15 cellular contexts compared by ENCODE assay signal in the genomic region with DNA sequence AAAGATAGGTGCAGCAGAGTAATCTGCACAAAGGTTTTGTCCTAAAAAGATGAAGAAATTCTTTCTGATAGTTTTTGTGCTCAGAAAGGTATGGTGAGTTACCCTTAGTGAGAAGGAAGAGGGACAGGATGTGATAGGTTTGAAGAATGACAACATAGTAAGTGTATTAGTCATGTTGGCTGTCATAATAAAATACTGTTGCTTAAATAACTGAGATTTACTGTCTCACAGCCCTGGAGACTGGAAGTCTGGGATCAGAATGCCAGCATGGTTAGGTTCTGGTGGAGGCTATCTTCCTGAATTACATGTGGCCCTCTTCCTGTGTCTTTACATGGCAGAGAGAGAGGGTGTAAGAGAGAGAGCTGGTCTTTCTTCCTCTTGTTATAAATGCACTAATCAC.
DNase-seq lines count a peak whose midpoint lies in the region; TF ChIP-seq lines count a peak whose summit lies in the region.
"Had no signal": no experiment of that assay in that cellular context is flagged by ENCODE, and none has a peak within 500 bp of the region (broad histone marks: within the 10 kb centered on the region; RNA-seq: fewer than 3 reads in every experiment).

No MANE protein-coding gene starts in this region.

- no peak overlapping the region for H2BK15ac ChIP-seq in mesenchymal stem cell (ENCODE audit: low read depth, poor library complexity, severe bottlenecking)

- no peak overlapping the region for H2BK120ac ChIP-seq in mesenchymal stem cell (ENCODE audit: low read depth, low read length)

- POLR2A ChIA-PET in PC-9 (lab: Charles Lee; ENCODE audit: unreplicated experiment) = no interaction called here

- no peak overlapping the region for H2AFZ ChIP-seq in PC-9
- H2AFZ ChIP-seq in mesenchymal stem cell (ENCODE audit: low read depth, low read length) = no peak overlapping the region
- H2AFZ ChIP-seq: GM23338 had no signal

- H3K27me3 ChIP-seq in PC-9 (ENCODE audit: insufficient read depth, low read depth) (no peaks in the 10 kb centered on the region), mesenchymal stem cell (ENCODE audit: control insufficient read depth in 1 of 2, insufficient read depth in 1 of 2, low read length in 2 of 2) (no peaks in the 10 kb centered on the region), spleen (replicated peaks in 1 of 7) (no peaks in the 10 kb centered on the region)
- H3K27me3 ChIP-seq: left lung, sigmoid colon had no signal

- no peaks in the 10 kb centered on the region for H3K9me2 ChIP-seq in PC-9 (ENCODE audit: insufficient read depth)

- H2BK12ac ChIP-seq in mesenchymal stem cell (ENCODE audit: low read length in 2 of 2) = no peak overlapping the region

- TF ChIP-seq POLR2A in spleen (IDR thresholded peaks at IDR 0.05) = no peak

- H3K27ac ChIP-seq in PC-9 (no peak overlapping the region), mesenchymal stem cell (ENCODE audit: low read length, poor library complexity, severe bottlenecking) (peak overlapping the region; percentile 14), spleen (no peak overlapping the region)
- H3K27ac ChIP-seq: left lung, sigmoid colon had no signal

- no peak overlapping the region for H4K91ac ChIP-seq in mesenchymal stem cell (ENCODE audit: low read length)

- H4K8ac ChIP-seq in mesenchymal stem cell (ENCODE audit: low read length) = no peak overlapping the region

- no peak overlapping the region for H3K9ac ChIP-seq in mesenchymal stem cell (ENCODE audit: low read length)

- BruUV-seq in PC-9 (replicated peaks; lab: Mats Ljungman, UMichigan) = no TSS peak

- H3K79me1 ChIP-seq in mesenchymal stem cell (replicated peaks; ENCODE audit: low read length, poor library complexity, severe bottlenecking) = no peaks in the 10 kb centered on the region

- H3K18ac ChIP-seq in mesenchymal stem cell (ENCODE audit: low read depth in 1 of 2, low read length in 2 of 2) = no peak overlapping the region

- H3K4me2 ChIP-seq in PC-9 (peak overlapping the region; percentile 9; the same call in 1 of the 2 replicates), mesenchymal stem cell (ENCODE audit: low read length, poor library complexity, severe bottlenecking) (no peak overlapping the region)
- H3K4me2 ChIP-seq: GM23338 had no signal

- no peak overlapping the region for H2AK5ac ChIP-seq in mesenchymal stem cell (ENCODE audit: low read length, severe bottlenecking)

- H3K4me3 ChIP-seq in PC-9 (no peak overlapping the region), epithelial cell of esophagus (ENCODE audit: low read length) (no peak overlapping the region), mesenchymal stem cell (ENCODE audit: insufficient read depth in 1 of 2, low read depth in 1 of 2, low read length in 2 of 2) (no peak overlapping the region), spleen (no peak overlapping the region)
- H3K4me3 ChIP-seq: GM23338, left lung, sigmoid colon had no signal

- H3F3A ChIP-seq in PC-9 (ENCODE audit: insufficient read depth, low read depth) = no peaks in the 10 kb centered on the region

- H3K9me3 ChIP-seq in PC-9 (ENCODE audit: insufficient read depth, low read depth) (peaks cover 6% of the 10 kb centered on the region), mesenchymal stem cell (ENCODE audit: control insufficient read depth, low read length) (no peaks in the 10 kb centered on the region), spleen (peaks cover 0 to 44% (median 11%) of the 10 kb centered on the region in 8 donors)

- DNase-seq in COLO829 (ENCODE audit: low spot score) (peak; percentile 21), PC-9 (peak in 1 of 2 experiments; percentile 69), epithelial cell of esophagus (ENCODE audit: low read depth) (peak; percentile 68), mesenchymal stem cell (peak; percentile 51), NCI-H2171 treated with DMSO at 0.1 percent for 48 hours (lab: John Stamatoyannopoulos, UW) (no peak), spleen (no peak), NCI-H1436 (lab: John Stamatoyannopoulos, UW) (no peak), GDM1 (lab: John Stamatoyannopoulos, UW) (no peak)
- DNase-seq: activated T-cell treated with anti-CD3 and anti-CD28 coated beads, Interleukin-2, amount 50 U/mL, for 1 hour; foreskin melanocyte; left lung; NCI-H748 treated with DMSO at 0.1 percent for 48 hours; occipital lobe; sigmoid colon had no signal

- CTCF ChIA-PET in PC-9 (lab: Charles Lee) = no interaction called here

- no peaks in the 10 kb centered on the region for H3K79me2 ChIP-seq in PC-9 (ENCODE audit: low read depth)

- no peak overlapping the region for H2BK5ac ChIP-seq in mesenchymal stem cell (ENCODE audit: low read depth, low read length, poor library complexity, severe bottlenecking)

- no peaks in the 10 kb centered on the region for H3K36me3 ChIP-seq in PC-9 (ENCODE audit: low read depth)
- H3K36me3 ChIP-seq in mesenchymal stem cell (ENCODE audit: control insufficient read depth in 1 of 2, insufficient read depth in 2 of 2, low read depth in 1 of 2, low read length in 2 of 2) = no peaks in the 10 kb centered on the region
- H3K36me3 ChIP-seq in spleen = no peaks in the 10 kb centered on the region
- H3K36me3 ChIP-seq: left lung, sigmoid colon had no signal

- intact Hi-C loops in PC-9 (cut with micrococcal nuclease; ENCODE audit: unreplicated experiment) = no loop called here
- intact Hi-C loops in spleen (cut with DNase I; ENCODE audit: low total_unique reads) = no loop called here

- peaks cover 11% of the 10 kb centered on the region for H3K4me1 ChIP-seq in PC-9 (replicated peaks; ENCODE audit: insufficient read depth)
- peaks cover 5% of the 10 kb centered on the region for H3K4me1 ChIP-seq in mesenchymal stem cell (ENCODE audit: control insufficient read depth, insufficient read depth, low read depth, low read length)
- no peaks in the 10 kb centered on the region for H3K4me1 ChIP-seq in spleen
- H3K4me1 ChIP-seq: left lung, sigmoid colon had no signal

- no peaks in the 10 kb centered on the region for H4K20me1 ChIP-seq in PC-9 (ENCODE audit: insufficient read depth)

- H3K4ac ChIP-seq in mesenchymal stem cell (ENCODE audit: low read depth in 1 of 2, low read length in 2 of 2) = no peak overlapping the region

- H3K14ac ChIP-seq in mesenchymal stem cell (ENCODE audit: low read length in 2 of 2) = no peak overlapping the region

- TF ChIP-seq CTCF in PC-9 (conservative IDR thresholded peaks at IDR 0.05) (no peak), epithelial cell of esophagus (IDR thresholded peaks at IDR 0.05; ENCODE audit: insufficient read depth, low read depth, low read length, missing control alignments) (no peak), spleen (IDR thresholded peaks at IDR 0.05 in 8 of 11, conservative IDR thresholded peaks at IDR 0.05 in 3 of 11) (no peak)

- H3K23ac ChIP-seq in mesenchymal stem cell (ENCODE audit: low read length in 2 of 2) = no peak overlapping the region

Comparison
In these comparisons a context has a peak if more than half of its experiments do, and no peak if none do; other contexts are left out.
1. DNase-seq: peak in COLO829 (single experiment), epithelial cell of esophagus (single experiment) and mesenchymal stem cell (single experiment); none in NCI-H2171 treated with DMSO at 0.1 percent for 48 hours (single experiment), spleen (single experiment), NCI-H1436 (single experiment) and GDM1 (single experiment).